In the genomic region with DNA sequence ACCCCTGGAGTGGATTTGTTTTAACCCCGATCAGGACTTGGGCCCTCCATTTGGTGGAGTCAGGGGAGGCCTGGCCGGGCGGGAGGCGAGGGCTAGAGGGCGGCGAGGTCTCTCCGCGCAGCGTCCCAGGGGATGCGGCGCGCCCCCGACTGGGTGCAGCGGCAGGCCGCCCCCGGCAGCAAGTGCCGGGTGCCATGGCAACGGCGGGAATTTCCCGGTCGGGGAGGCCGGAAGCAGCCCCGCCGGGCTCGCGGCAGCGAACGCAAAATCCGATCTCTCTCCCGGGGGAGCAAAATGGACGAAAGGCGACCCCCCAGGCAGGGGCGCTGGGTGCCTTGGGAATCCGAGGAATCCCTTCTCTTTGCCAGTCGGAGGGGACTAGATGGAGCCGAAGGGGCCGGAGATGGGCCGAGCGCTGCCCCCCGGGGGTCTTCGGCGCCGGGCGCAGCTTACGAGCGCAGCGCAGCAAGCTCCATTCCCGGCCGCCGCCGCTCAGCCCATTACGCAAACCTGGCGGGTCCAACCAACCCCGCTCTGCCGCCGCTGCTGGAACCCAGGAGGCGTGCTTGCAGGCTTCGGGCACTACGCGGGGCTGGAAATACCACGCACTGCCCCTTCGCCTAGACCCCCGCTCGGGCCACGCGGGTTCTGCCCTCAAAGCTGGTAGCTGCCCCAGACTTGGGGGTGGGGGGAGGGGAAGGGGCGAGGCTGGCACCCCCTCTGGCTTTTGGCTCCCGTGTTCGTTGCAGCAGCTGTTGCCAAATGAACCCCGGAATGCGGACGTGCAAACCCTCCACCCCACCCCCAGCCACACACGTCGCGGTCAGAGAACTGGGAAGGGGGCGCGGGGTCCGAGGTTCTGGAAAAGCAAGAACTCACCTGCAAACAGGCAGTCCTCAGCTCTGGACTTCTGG, we compare ENCODE assay signal across 8 cellular contexts.
A peak's percentile ranks its signal among the peaks of the same experiment; 100 is the strongest.
DNase-seq lines count a peak whose midpoint lies in the region; ATAC-seq and TF ChIP-seq lines count a peak whose summit lies in the region.
"Not testable (repeated sequence)": the region's sequence is repeated elsewhere in the genome, so short reads cannot be mapped to it uniquely, and the experiment has no call there.

No MANE protein-coding gene starts in this region.

- CTCF ChIA-PET in activated CD4-positive, alpha-beta T cell treated with anti-CD3 and anti-CD28 coated beads for 36 hours (lab: Charles Lee); activated naive CD4-positive, alpha-beta T cell treated with anti-CD3 and anti-CD28 coated beads, Interleukin-2, amount 10 ng/mL, durations not matched to agents 7 days and 5 days (lab: Charles Lee): not testable (repeated sequence)

- not testable (repeated sequence) for H3K27me3 ChIP-seq in MG63; prostate gland (replicated peaks; ENCODE audit: insufficient read depth)

- H3K36me3 ChIP-seq in MG63, prostate gland: not testable (repeated sequence)

- WGBS in prostate gland, result 2% methylated on average over 10 of the region's 78 CpGs

- not testable (repeated sequence) for H3K9me3 Mint-ChIP-seq in CD14-positive monocyte; activated CD4-positive, alpha-beta T cell treated with anti-CD3 and anti-CD28 coated beads for 36 hours (ENCODE audit: low read depth); activated naive CD4-positive, alpha-beta T cell treated with anti-CD3 and anti-CD28 coated beads, Interleukin-2, amount 10 ng/mL, durations not matched to agents 7 days and 5 days; stimulated activated memory B cell treated with anti-CD40 and anti-IgM and Interleukin-4, amounts not matched to agents 10 μg/mL and 1 μg/mL and 100 μg/mL, for 72 hours

- not testable (repeated sequence) for H3K9me3 ChIP-seq in MG63, prostate gland

- H3K27ac ChIP-seq in prostate gland, result peak overlapping the region; percentile 56 to 66

- POLR2A ChIA-PET in activated CD4-positive, alpha-beta T cell treated with anti-CD3 and anti-CD28 coated beads for 36 hours (lab: Charles Lee), result not testable (repeated sequence)

- not testable (repeated sequence) for TF ChIP-seq POLR2A in prostate gland (IDR thresholded peaks at IDR 0.05)

- DNase-seq in CD14-positive monocyte (ENCODE audit: low spot score); epithelial cell of esophagus (ENCODE audit: low read depth); prostate gland (ENCODE audit: low spot score): not testable (repeated sequence)
- DNase-seq in MG63 (peak; percentile 25), left lobe of liver (ENCODE audit: low spot score) (peak; percentile 49)
- DNase-seq in activated CD4-positive, alpha-beta T cell treated with anti-CD3 and anti-CD28 coated beads for 36 hours, result peak; percentile 73
- peak; percentile 66 for DNase-seq in activated naive CD4-positive, alpha-beta T cell treated with anti-CD3 and anti-CD28 coated beads, Interleukin-2, amount 10 ng/mL, durations not matched to agents 7 days and 5 days

- H3K4me3 ChIP-seq in MG63 (peak overlapping the region; percentile 56), epithelial cell of esophagus (ENCODE audit: low read length) (peak overlapping the region; percentile 51), prostate gland (peak overlapping the region; percentile 36 to 43)

- not testable (repeated sequence) for TF ChIP-seq CTCF in CD14-positive monocyte (IDR thresholded peaks at IDR 0.05); epithelial cell of esophagus (IDR thresholded peaks at IDR 0.05; ENCODE audit: insufficient read depth, low read depth, low read length, missing control alignments); prostate gland (IDR thresholded peaks at IDR 0.05)

- not testable (repeated sequence) for H3K36me3 Mint-ChIP-seq in CD14-positive monocyte; activated CD4-positive, alpha-beta T cell treated with anti-CD3 and anti-CD28 coated beads for 36 hours (ENCODE audit: low read depth); activated naive CD4-positive, alpha-beta T cell treated with anti-CD3 and anti-CD28 coated beads, Interleukin-2, amount 10 ng/mL, durations not matched to agents 7 days and 5 days; stimulated activated memory B cell treated with anti-CD40 and anti-IgM and Interleukin-4, amounts not matched to agents 10 μg/mL and 1 μg/mL and 100 μg/mL, for 72 hours

- H3K4me1 Mint-ChIP-seq in CD14-positive monocyte; activated CD4-positive, alpha-beta T cell treated with anti-CD3 and anti-CD28 coated beads for 36 hours; activated naive CD4-positive, alpha-beta T cell treated with anti-CD3 and anti-CD28 coated beads, Interleukin-2, amount 10 ng/mL, durations not matched to agents 7 days and 5 days; stimulated activated memory B cell treated with anti-CD40 and anti-IgM and Interleukin-4, amounts not matched to agents 10 μg/mL and 1 μg/mL and 100 μg/mL, for 72 hours: not testable (repeated sequence)

- peak overlapping the region in 6 of 7 donors; percentile 42 to 86 (median 77) for H3K27ac Mint-ChIP-seq in CD14-positive monocyte
- peak overlapping the region; percentile 79 for H3K27ac Mint-ChIP-seq in activated CD4-positive, alpha-beta T cell treated with anti-CD3 and anti-CD28 coated beads for 36 hours
- H3K27ac Mint-ChIP-seq in activated naive CD4-positive, alpha-beta T cell treated with anti-CD3 and anti-CD28 coated beads, Interleukin-2, amount 10 ng/mL, durations not matched to agents 7 days and 5 days, result peak overlapping the region; percentile 84
- peak overlapping the region; percentile 70 for H3K27ac Mint-ChIP-seq in stimulated activated memory B cell treated with anti-CD40 and anti-IgM and Interleukin-4, amounts not matched to agents 10 μg/mL and 1 μg/mL and 100 μg/mL, for 72 hours

- not testable (repeated sequence) for ATAC-seq in activated CD4-positive, alpha-beta T cell treated with anti-CD3 and anti-CD28 coated beads for 36 hours; left lobe of liver; stimulated activated memory B cell treated with anti-CD40 and anti-IgM and Interleukin-4, amounts not matched to agents 10 μg/mL and 1 μg/mL and 100 μg/mL, for 72 hours

- intact Hi-C loops in CD14-positive monocyte (cut with micrococcal nuclease); activated CD4-positive, alpha-beta T cell treated with anti-CD3 and anti-CD28 coated beads for 36 hours (cut with DNase I, micrococcal nuclease); prostate gland (cut with DNase I): not testable (repeated sequence)

- H3K4me1 ChIP-seq in prostate gland (replicated peaks), result not testable (repeated sequence)

- H3K27me3 Mint-ChIP-seq in CD14-positive monocyte (ENCODE audit: low read depth in 3 of 3); activated CD4-positive, alpha-beta T cell treated with anti-CD3 and anti-CD28 coated beads for 36 hours; activated naive CD4-positive, alpha-beta T cell treated with anti-CD3 and anti-CD28 coated beads, Interleukin-2, amount 10 ng/mL, durations not matched to agents 7 days and 5 days; stimulated activated memory B cell treated with anti-CD40 and anti-IgM and Interleukin-4, amounts not matched to agents 10 μg/mL and 1 μg/mL and 100 μg/mL, for 72 hours: not testable (repeated sequence)

- H3K4me3 Mint-ChIP-seq in CD14-positive monocyte, result peak overlapping the region; percentile 95 to 96
- peak overlapping the region; percentile 81 for H3K4me3 Mint-ChIP-seq in activated CD4-positive, alpha-beta T cell treated with anti-CD3 and anti-CD28 coated beads for 36 hours
- H3K4me3 Mint-ChIP-seq in activated naive CD4-positive, alpha-beta T cell treated with anti-CD3 and anti-CD28 coated beads, Interleukin-2, amount 10 ng/mL, durations not matched to agents 7 days and 5 days, result peak overlapping the region; percentile 78
- H3K4me3 Mint-ChIP-seq in stimulated activated memory B cell treated with anti-CD40 and anti-IgM and Interleukin-4, amounts not matched to agents 10 μg/mL and 1 μg/mL and 100 μg/mL, for 72 hours, result peak overlapping the region; percentile 89
